Comparison of ENCODE assay signal across 19 cellular contexts in genomic region chr1:19406680-19407079, GRCh38.
DNase-seq lines count a peak whose midpoint lies in the region; ATAC-seq and TF ChIP-seq lines count a peak whose summit lies in the region.
"Had no signal": no experiment of that assay in that cellular context is flagged by ENCODE, and none has a peak within 500 bp of the region (broad histone marks: within the 10 kb centered on the region; RNA-seq: fewer than 3 reads in every experiment).

No MANE protein-coding gene starts in this region.

- no peak for TF ChIP-seq EP300 in ovary (IDR thresholded peaks at IDR 0.05)

- TF ChIP-seq CTCF in brain (conservative IDR thresholded peaks at IDR 0.05) (no peak), nephron (IDR thresholded peaks at IDR 0.05; ENCODE audit: unreplicated experiment in 3 of 3) (no peak), ovary (IDR thresholded peaks at IDR 0.05) (no peak)

- intact Hi-C loops in ovary (cut with DNase I), result loop anchor here in 1 of 4 donors (1.0 kb wide), 1 partner anchor 34 kb away; no protein-coding TSS in a partner anchor
- intact Hi-C loops in posterior cingulate gyrus (cut with DNase I), result no loop called here

- no peaks in the 10 kb centered on the region for H3K27me3 ChIP-seq in ovary
- H3K27me3 ChIP-seq: gastrocnemius medialis had no signal

- 88 to 98% (median 94%) methylated on average over 5 of the region's 5 CpGs for WGBS in ovary, 3 donors

- H3K4me3 Mint-ChIP-seq in stimulated activated naive CD8-positive, alpha-beta T cell treated with anti-CD3 and anti-CD28 coated beads, Interleukin-15, Interleukin-2, amounts not matched to agents 100 ng/mL and 50 ng/mL, for 24 hours, result no peak overlapping the region
- H3K4me3 Mint-ChIP-seq in stimulated activated naive CD8-positive, alpha-beta T cell treated with anti-CD3 and anti-CD28 coated beads, Interleukin-15, amount 100 ng/mL, for 72 hours, result no peak overlapping the region
- peak overlapping the region in 1 of 5 experiments; percentile 66 for H3K4me3 Mint-ChIP-seq in brain
- H3K4me3 Mint-ChIP-seq in nephron, result no peak overlapping the region
- H3K4me3 Mint-ChIP-seq: stimulated activated naive B cell treated with anti-CD40 and anti-IgM and Interleukin-4, amounts not matched to agents 10 μg/mL and 1 μg/mL and 100 μg/mL, for 72 hours had no signal

- peaks cover 28% of the 10 kb centered on the region for H3K36me3 Mint-ChIP-seq in stimulated activated naive CD8-positive, alpha-beta T cell treated with anti-CD3 and anti-CD28 coated beads, Interleukin-15, Interleukin-2, amounts not matched to agents 100 ng/mL and 50 ng/mL, for 24 hours (ENCODE audit: low read depth)
- H3K36me3 Mint-ChIP-seq in brain (peaks cover 3% of the 10 kb centered on the region), nephron (ENCODE audit: low read depth) (peaks cover 5% of the 10 kb centered on the region)

- peak overlapping the region; percentile 52 for H3K27ac Mint-ChIP-seq in stimulated activated naive CD8-positive, alpha-beta T cell treated with anti-CD3 and anti-CD28 coated beads, Interleukin-15, Interleukin-2, amounts not matched to agents 100 ng/mL and 50 ng/mL, for 24 hours
- no peak overlapping the region for H3K27ac Mint-ChIP-seq in stimulated activated naive CD8-positive, alpha-beta T cell treated with anti-CD3 and anti-CD28 coated beads, Interleukin-15, amount 100 ng/mL, for 72 hours
- H3K27ac Mint-ChIP-seq in brain, result peak overlapping the region in 3 of 5 experiments; percentile 90 to 96 (median 96)
- H3K27ac Mint-ChIP-seq in nephron, result peak overlapping the region; percentile 58 to 88 (median 81)

- H3K9me3 Mint-ChIP-seq in stimulated activated naive CD8-positive, alpha-beta T cell treated with anti-CD3 and anti-CD28 coated beads, Interleukin-15, Interleukin-2, amounts not matched to agents 100 ng/mL and 50 ng/mL, for 24 hours, result no peaks in the 10 kb centered on the region
- H3K9me3 Mint-ChIP-seq in stimulated activated naive CD8-positive, alpha-beta T cell treated with anti-CD3 and anti-CD28 coated beads, Interleukin-15, amount 100 ng/mL, for 72 hours, result no peaks in the 10 kb centered on the region
- H3K9me3 Mint-ChIP-seq in brain (no peaks in the 10 kb centered on the region), nephron (no peaks in the 10 kb centered on the region)
- H3K9me3 Mint-ChIP-seq: stimulated activated naive B cell treated with anti-CD40 and anti-IgM and Interleukin-4, amounts not matched to agents 10 μg/mL and 1 μg/mL and 100 μg/mL, for 72 hours had no signal

- H3K4me3 ChIP-seq in ovary, result no peak overlapping the region
- H3K4me3 ChIP-seq: gastrocnemius medialis had no signal

- TF ChIP-seq POLR2A in ovary (IDR thresholded peaks at IDR 0.05), result no peak

- H3K36me3 ChIP-seq in ovary, result no peaks in the 10 kb centered on the region
- H3K36me3 ChIP-seq: gastrocnemius medialis had no signal

- H3K9me3 ChIP-seq in ovary, result no peaks in the 10 kb centered on the region
- H3K9me3 ChIP-seq: Caco-2, gastrocnemius medialis had no signal

- ATAC-seq in stimulated activated naive CD8-positive, alpha-beta T cell treated with anti-CD3 and anti-CD28 coated beads, Interleukin-15, amount 100 ng/mL, for 72 hours, result no peak
- no peak for ATAC-seq in GM21381 (IDR thresholded peaks at IDR 0.05; ENCODE audit: unreplicated experiment)
- ATAC-seq: gastrocnemius medialis; stimulated activated naive B cell treated with anti-CD40 and anti-IgM and Interleukin-4, amounts not matched to agents 10 μg/mL and 1 μg/mL and 100 μg/mL, for 72 hours had no signal

- no peak overlapping the region for H3K27ac ChIP-seq in ovary
- H3K27ac ChIP-seq: RWPE1 had no signal

- no peak for DNase-seq in stimulated activated naive CD8-positive, alpha-beta T cell treated with anti-CD3 and anti-CD28 coated beads, Interleukin-15, amount 100 ng/mL, for 72 hours
- no peak for DNase-seq in ovary
- no peak for DNase-seq in posterior cingulate gyrus
- DNase-seq in ecto neural progenitor cell (ENCODE audit: low spot score), result no peak
- DNase-seq: ACHN; activated T-cell treated with anti-CD3 and anti-CD28 coated beads, Interleukin-2, amount 50 U/mL, for 48 hours; amniotic stem cell; Caco-2; cerebellar nuclear complex; EL; gastrocnemius medialis; H7; NCI-H1436 treated with DMSO at 0.1 percent for 48 hours; stimulated activated naive B cell treated with anti-CD40 and anti-IgM and Interleukin-4, amounts not matched to agents 10 μg/mL and 1 μg/mL and 100 μg/mL, for 72 hours had no signal

- H3K4me1 ChIP-seq in ovary (ENCODE audit: insufficient read depth), result peaks cover 37% of the 10 kb centered on the region
- H3K4me1 ChIP-seq: Caco-2 had no signal

- H3K4me1 Mint-ChIP-seq in stimulated activated naive CD8-positive, alpha-beta T cell treated with anti-CD3 and anti-CD28 coated beads, Interleukin-15, Interleukin-2, amounts not matched to agents 100 ng/mL and 50 ng/mL, for 24 hours (ENCODE audit: low read depth), result peaks cover 72% of the 10 kb centered on the region
- H3K4me1 Mint-ChIP-seq in stimulated activated naive CD8-positive, alpha-beta T cell treated with anti-CD3 and anti-CD28 coated beads, Interleukin-15, amount 100 ng/mL, for 72 hours, result peaks cover 89% of the 10 kb centered on the region
- H3K4me1 Mint-ChIP-seq in brain (peaks cover 97% of the 10 kb centered on the region), nephron (peaks cover 70% of the 10 kb centered on the region)

- no peaks in the 10 kb centered on the region for H3K27me3 Mint-ChIP-seq in stimulated activated naive CD8-positive, alpha-beta T cell treated with anti-CD3 and anti-CD28 coated beads, Interleukin-15, Interleukin-2, amounts not matched to agents 100 ng/mL and 50 ng/mL, for 24 hours
- H3K27me3 Mint-ChIP-seq in stimulated activated naive CD8-positive, alpha-beta T cell treated with anti-CD3 and anti-CD28 coated beads, Interleukin-15, amount 100 ng/mL, for 72 hours, result no peaks in the 10 kb centered on the region
- no peaks in the 10 kb centered on the region for H3K27me3 Mint-ChIP-seq in brain
- H3K27me3 Mint-ChIP-seq in nephron (ENCODE audit: low read depth), result no peaks in the 10 kb centered on the region
- H3K27me3 Mint-ChIP-seq: stimulated activated naive B cell treated with anti-CD40 and anti-IgM and Interleukin-4, amounts not matched to agents 10 μg/mL and 1 μg/mL and 100 μg/mL, for 72 hours had no signal

Comparison
In these comparisons a context has a peak if more than half of its experiments do, and no peak if none do; other contexts are left out.
1. H3K27ac Mint-ChIP-seq: peak in stimulated activated naive CD8-positive, alpha-beta T cell treated with anti-CD3 and anti-CD28 coated beads, Interleukin-15, Interleukin-2, amounts not matched to agents 100 ng/mL and 50 ng/mL, for 24 hours (single experiment), brain (3 of 5) and nephron (3 of 3); none in stimulated activated naive CD8-positive, alpha-beta T cell treated with anti-CD3 and anti-CD28 coated beads, Interleukin-15, amount 100 ng/mL, for 72 hours (0 of 2).